ENCODE assay signal across 8 cellular contexts in genomic region chr14:63727231-63727735, GRCh38. TPM values are rescaled to one million over a fixed set of nuclear protein-coding genes. Genes with fewer than 3 reads are reported as not detected.
DNase-seq lines count a peak whose midpoint lies in the region; ATAC-seq and TF ChIP-seq lines count a peak whose summit lies in the region.

No MANE protein-coding gene starts in this region.

- peaks cover 16% of the 10 kb centered on the region for H3K79me2 ChIP-seq in trophoblast cell (ENCODE audit: control insufficient read depth, insufficient read depth, low read length, poor library complexity)

- H3K36me3 ChIP-seq in right atrium auricular region: no peaks in the 10 kb centered on the region
- H3K36me3 ChIP-seq in trophoblast cell (ENCODE audit: control insufficient read depth in 1 of 2, insufficient read depth in 2 of 2, low read length in 2 of 2): peaks cover 0 to 3% of the 10 kb centered on the region in 2 experiments

- H3K27me3 ChIP-seq in right atrium auricular region (no peaks in the 10 kb centered on the region), trophoblast cell (ENCODE audit: insufficient read depth, low read length) (no peaks in the 10 kb centered on the region)

- H4K12ac ChIP-seq in trophoblast cell (ENCODE audit: low read depth, low read length): peak overlapping the region; percentile 82

- H4K91ac ChIP-seq in trophoblast cell (ENCODE audit: low read depth, low read length): peak overlapping the region; percentile 78

- peak overlapping the region; percentile 98 for H2AFZ ChIP-seq in trophoblast cell (ENCODE audit: insufficient read depth, low read length, poor library complexity)

- H4K8ac ChIP-seq in trophoblast cell (ENCODE audit: low read depth, low read length): peak overlapping the region; percentile 87

- no peak overlapping the region for H3K23ac ChIP-seq in trophoblast cell (ENCODE audit: low read length)

- peak; percentile 32 for ATAC-seq in HG02763 (IDR thresholded peaks at IDR 0.05; ENCODE audit: unreplicated experiment)

- H2BK120ac ChIP-seq in trophoblast cell (ENCODE audit: insufficient read depth, low read length, poor library complexity): peak overlapping the region; percentile 83

- H3K4ac ChIP-seq in trophoblast cell (ENCODE audit: low read depth, low read length): peak overlapping the region; percentile 3

- peak overlapping the region; percentile 68 for H2BK12ac ChIP-seq in trophoblast cell (ENCODE audit: low read length)

- H3K4me3 ChIP-seq in GM12875 (ENCODE audit: low read depth, low read length) (peak overlapping the region; percentile 98), right atrium auricular region (peak overlapping the region; percentile 95 to 97), trophoblast cell (ENCODE audit: low read depth, low read length) (peak overlapping the region; percentile 88)

- H2BK5ac ChIP-seq in trophoblast cell (ENCODE audit: low read depth, low read length, poor library complexity): peak overlapping the region; percentile 83

- peaks cover 11% of the 10 kb centered on the region for H3K79me1 ChIP-seq in trophoblast cell (ENCODE audit: low read length)

- no CpG with 5 or more reads among the region's 45 CpGs for WGBS in trophoblast cell (ENCODE audit: extremely low coverage, insufficient coverage, insufficient read length)

- peak overlapping the region; percentile 18 for H2AK5ac ChIP-seq in trophoblast cell (ENCODE audit: low read length)

- peak overlapping the region; percentile 75 for H3K4me2 ChIP-seq in trophoblast cell (ENCODE audit: low read length)

- H3K9me3 ChIP-seq in right atrium auricular region: no peaks in the 10 kb centered on the region
- H3K9me3 ChIP-seq in trophoblast cell (ENCODE audit: insufficient read depth, low read depth, low read length): no peaks in the 10 kb centered on the region

- peak overlapping the region; percentile 22 for H3K14ac ChIP-seq in trophoblast cell (ENCODE audit: low read length)

- peak overlapping the region; percentile 90 for H3K27ac ChIP-seq in right atrium auricular region
- H3K27ac ChIP-seq in trophoblast cell (ENCODE audit: low read depth, low read length): peak overlapping the region; percentile 82

- in situ Hi-C loops in ACHN (cut with HindIII; ENCODE audit: low pct_ligation_motif_present, low pct_unique_long_range_greater_than_20kb, low sequenced_read_pairs): no loop called here

- TF ChIP-seq CTCF in GM12875 (IDR thresholded peaks at IDR 0.05; ENCODE audit: borderline replicate concordance, insufficient read depth, low read depth, low read length) (no peak), right atrium auricular region (IDR thresholded peaks at IDR 0.05) (no peak)

- DNase-seq in ACHN (peak; percentile 35), NCI-H226 (peak; percentile 9), amniotic stem cell (lab: John Stamatoyannopoulos, UW) (peak; percentile 23), right atrium auricular region (ENCODE audit: low spot score) (peak; percentile 63), trophoblast cell (peak; percentile 18 to 52), GDM1 (lab: John Stamatoyannopoulos, UW) (no peak)

- peaks cover 0 to 24% of the 10 kb centered on the region in 2 donors for H3K4me1 ChIP-seq in right atrium auricular region
- no peaks in the 10 kb centered on the region for H3K4me1 ChIP-seq in trophoblast cell (ENCODE audit: control insufficient read depth in 1 of 2, insufficient read depth in 2 of 2, low read length in 2 of 2)

- H3K18ac ChIP-seq in trophoblast cell (ENCODE audit: low read length): peak overlapping the region; percentile 97

- H3K9ac ChIP-seq in trophoblast cell (ENCODE audit: low read length): peak overlapping the region; percentile 91

RNA-seq across cellular contexts. Expression of gene SGPP1, which starts 0.6 kb away (rescaled TPM):
- 1 to 10 TPM; 9.1 to 9.3 TPM for total RNA-seq in right atrium auricular region
- polyA plus RNA-seq in trophoblast cell (2013): 70.1 and 72.2 TPM in 2 replicates
